In genomic region chrX:114049063-114049462, GRCh38 we compare ENCODE assay signal across 13 cellular contexts.
DNase-seq lines count a peak whose midpoint lies in the region; ATAC-seq, FAIRE-seq and TF ChIP-seq lines count a peak whose summit lies in the region.
"Had no signal": no experiment of that assay in that cellular context is flagged by ENCODE, and none has a peak within 500 bp of the region (broad histone marks: within the 10 kb centered on the region; RNA-seq: fewer than 3 reads in every experiment).

No MANE protein-coding gene starts in this region.

- H3K79me2 ChIP-seq in astrocyte (ENCODE audit: insufficient read depth, low read length): no peaks in the 10 kb centered on the region

- DNase-seq in astrocyte (ENCODE audit: low read depth): no peak
- peak; percentile 2 for DNase-seq in epithelial cell of esophagus (ENCODE audit: low read depth)
- DNase-seq in retinal pigment epithelial cell (ENCODE audit: low read depth): peak; percentile 7
- no peak for DNase-seq in activated CD4-positive, CD25-positive, alpha-beta regulatory T cell treated with anti-CD3 and anti-CD28 coated beads, Interleukin-2, amount 50 U/mL, for 72 hours
- DNase-seq: DMS53, GF-D8, GM23248 had no signal

- WGBS in HUES64: 46% methylated on average over 3 of the region's 3 CpGs

- H3K4me2 ChIP-seq in astrocyte (ENCODE audit: low read length): no peak overlapping the region
- H3K4me2 ChIP-seq: A549 had no signal

- H3K4me1 ChIP-seq in HUES64 (ENCODE audit: insufficient read depth, low read length): peaks cover 18% of the 10 kb centered on the region
- H3K4me1 ChIP-seq in astrocyte (ENCODE audit: insufficient read depth, low read length): no peaks in the 10 kb centered on the region
- H3K4me1 ChIP-seq: A549 had no signal

- no peak overlapping the region for H3K27ac Mint-ChIP-seq in astrocyte (ENCODE audit: unreplicated experiment)

- peaks cover 29% of the 10 kb centered on the region for H3K36me3 ChIP-seq in HUES64 (ENCODE audit: insufficient read depth, low read length)
- no peaks in the 10 kb centered on the region for H3K36me3 ChIP-seq in astrocyte (ENCODE audit: insufficient read depth, low read length)
- H3K36me3 ChIP-seq: HAP-1 had no signal

- peak; percentile 41 for FAIRE-seq in astrocyte (lab: Jason Lieb, UNC)
- FAIRE-seq: A549 had no signal

- no peaks in the 10 kb centered on the region for H3K9me3 Mint-ChIP-seq in astrocyte (ENCODE audit: unreplicated experiment)

- no peaks in the 10 kb centered on the region for H3K27me3 Mint-ChIP-seq in astrocyte (ENCODE audit: low read depth, unreplicated experiment)

- H3K9me3 ChIP-seq in HUES64 (ENCODE audit: insufficient read depth, low read depth, low read length) (no peaks in the 10 kb centered on the region), astrocyte (ENCODE audit: insufficient read depth, low read depth, low read length) (no peaks in the 10 kb centered on the region)
- H3K9me3 ChIP-seq: A549, HAP-1 had no signal

- H3K36me3 Mint-ChIP-seq in astrocyte (ENCODE audit: low read depth, unreplicated experiment): no peaks in the 10 kb centered on the region
- H3K36me3 Mint-ChIP-seq: CD14-positive monocyte had no signal

- H3K27ac ChIP-seq in HUES64 (ENCODE audit: low read depth, low read length) (peak overlapping the region; percentile 44; the same call in 1 of the 2 replicates), astrocyte (ENCODE audit: low read depth, low read length) (no peak overlapping the region)
- H3K27ac ChIP-seq: A549, GM23248 had no signal

- H4K20me1 ChIP-seq in astrocyte (ENCODE audit: insufficient read depth, low read length): no peaks in the 10 kb centered on the region

- H3K4me3 ChIP-seq in HUES64 (ENCODE audit: low read length) (no peak overlapping the region), astrocyte (ENCODE audit: insufficient read depth, low read depth, low read length) (no peak overlapping the region), epithelial cell of esophagus (ENCODE audit: low read length) (no peak overlapping the region), retinal pigment epithelial cell (ENCODE audit: low read length) (no peak overlapping the region)
- H3K4me3 ChIP-seq: A549, GM23248, HAP-1 had no signal

- no peak for TF ChIP-seq CTCF in astrocyte (IDR thresholded peaks at IDR 0.05; ENCODE audit: insufficient read depth, low read depth, low read length)
- TF ChIP-seq CTCF in epithelial cell of esophagus (IDR thresholded peaks at IDR 0.05; ENCODE audit: insufficient read depth, low read depth, low read length, missing control alignments): no peak
- no peak for TF ChIP-seq CTCF in retinal pigment epithelial cell (conservative IDR thresholded peaks at IDR 0.05; ENCODE audit: low read depth, low read length)

- no peak overlapping the region for H2AFZ ChIP-seq in astrocyte (ENCODE audit: low read depth, low read length)
- H2AFZ ChIP-seq: GM23248 had no signal

- H3K4me1 Mint-ChIP-seq in astrocyte (ENCODE audit: low read depth, unreplicated experiment): no peaks in the 10 kb centered on the region
- H3K4me1 Mint-ChIP-seq: CD14-positive monocyte had no signal

- no peak for ATAC-seq in GM21825 (IDR thresholded peaks at IDR 0.05; ENCODE audit: unreplicated experiment)
- ATAC-seq in HG03439 (IDR thresholded peaks at IDR 0.05; ENCODE audit: unreplicated experiment): no peak
- ATAC-seq: A549 had no signal

- no peak overlapping the region for H3K4me3 Mint-ChIP-seq in astrocyte (ENCODE audit: unreplicated experiment)
- H3K4me3 Mint-ChIP-seq: CD14-positive monocyte had no signal

- no peaks in the 10 kb centered on the region for H3K27me3 ChIP-seq in HUES64 (ENCODE audit: insufficient read depth, low read length)
- H3K27me3 ChIP-seq in astrocyte (ENCODE audit: insufficient read depth, low read length): no peaks in the 10 kb centered on the region

- H3K9ac ChIP-seq in HUES64 (ENCODE audit: low read depth, low read length) (no peak overlapping the region), astrocyte (ENCODE audit: low read length) (no peak overlapping the region)
- H3K9ac ChIP-seq: GM23248 had no signal

Comparison
In these comparisons a context has a peak if more than half of its experiments do, and no peak if none do; other contexts are left out.
1. DNase-seq: peak in epithelial cell of esophagus (single experiment) and retinal pigment epithelial cell (single experiment); none in astrocyte (single experiment) and activated CD4-positive, CD25-positive, alpha-beta regulatory T cell treated with anti-CD3 and anti-CD28 coated beads, Interleukin-2, amount 50 U/mL, for 72 hours (single experiment).